In genomic region chr11:47987781-47988180, GRCh38 we compare ENCODE assay signal across 9 cellular contexts. TPM values are rescaled to one million over a fixed set of nuclear protein-coding genes. Genes with fewer than 3 reads are reported as not detected.
DNase-seq lines count a peak whose midpoint lies in the region; ATAC-seq and TF ChIP-seq lines count a peak whose summit lies in the region.
"Had no signal": no experiment of that assay in that cellular context is flagged by ENCODE, and none has a peak within 500 bp of the region (broad histone marks: within the 10 kb centered on the region; RNA-seq: fewer than 3 reads in every experiment).

No MANE protein-coding gene starts in this region.

- in situ Hi-C loops in SK-MEL-5 (cut with HindIII; ENCODE audit: low pct_unique_long_range_greater_than_20kb, low sequenced_read_pairs), result loop anchor here (25.0 kb wide), 1 partner anchor 125 kb away; no protein-coding TSS in a partner anchor

- H3K36me3 ChIP-seq in breast epithelium (no peaks in the 10 kb centered on the region), lower lobe of right lung (no peaks in the 10 kb centered on the region), WERI-Rb-1 (no peaks in the 10 kb centered on the region)

- CTCF ChIA-PET in MCF 10A (lab: Yijun Ruan, JAX), result no interaction called here

- TF ChIP-seq CTCF in breast epithelium (IDR thresholded peaks at IDR 0.05) (no peak), MCF 10A (IDR thresholded peaks at IDR 0.05; ENCODE audit: unreplicated experiment) (no peak), lower lobe of right lung (IDR thresholded peaks at IDR 0.05) (no peak), type B pancreatic cell (conservative IDR thresholded peaks at IDR 0.05) (no peak), WERI-Rb-1 (IDR thresholded peaks at IDR 0.05; ENCODE audit: low read depth, low read length) (no peak)

- intact Hi-C loops in breast epithelium (cut with DNase I; ENCODE audit: low total_unique reads) (no loop called here), MCF 10A (cut with micrococcal nuclease) (loop anchor here (10.0 kb wide), 1 partner anchor 57 kb away; no protein-coding TSS in a partner anchor), lower lobe of right lung (cut with DNase I) (no loop called here)

- H3K27me3 ChIP-seq in breast epithelium (no peaks in the 10 kb centered on the region), lower lobe of right lung (ENCODE audit: low read depth) (no peaks in the 10 kb centered on the region), WERI-Rb-1 (ENCODE audit: insufficient read depth, low read depth, severe bottlenecking) (no peaks in the 10 kb centered on the region)

- H3K27ac Mint-ChIP-seq in MCF 10A (ENCODE audit: low read depth, unreplicated experiment), result no peak overlapping the region
- peak overlapping the region; percentile 53 for H3K27ac Mint-ChIP-seq in type B pancreatic cell

- H3K4me3 ChIP-seq in breast epithelium (no peak overlapping the region), lower lobe of right lung (no peak overlapping the region), WERI-Rb-1 (ENCODE audit: low read depth, low read length) (no peak overlapping the region)

- peaks cover 6% of the 10 kb centered on the region for H3K36me3 Mint-ChIP-seq in MCF 10A (ENCODE audit: insufficient read depth, unreplicated experiment)
- H3K36me3 Mint-ChIP-seq in type B pancreatic cell, result no peaks in the 10 kb centered on the region

- ATAC-seq in lower lobe of right lung (no peak), GM18498 (IDR thresholded peaks at IDR 0.05; ENCODE audit: unreplicated experiment) (no peak), GM18505 (IDR thresholded peaks at IDR 0.05; ENCODE audit: unreplicated experiment) (no peak)

- H3K27me3 Mint-ChIP-seq in MCF 10A (ENCODE audit: insufficient read depth, unreplicated experiment) (no peaks in the 10 kb centered on the region), type B pancreatic cell (no peaks in the 10 kb centered on the region)

- POLR2A ChIA-PET in MCF 10A (lab: Yijun Ruan, JAX), result no interaction called here

- H3K4me1 Mint-ChIP-seq in MCF 10A (ENCODE audit: insufficient read depth, unreplicated experiment) (peaks cover 8% of the 10 kb centered on the region), type B pancreatic cell (ENCODE audit: unreplicated experiment) (peaks cover 44% of the 10 kb centered on the region)

- TF ChIP-seq POLR2A in breast epithelium (IDR thresholded peaks at IDR 0.05) (no peak), GM18505 (IDR thresholded peaks at IDR 0.05; ENCODE audit: borderline replicate concordance, extremely low read depth, insufficient read depth, insufficient read length) (no peak)

- no peaks in the 10 kb centered on the region for H3K9me3 ChIP-seq in breast epithelium
- H3K9me3 ChIP-seq in lower lobe of right lung, result no peaks in the 10 kb centered on the region
- no peaks in the 10 kb centered on the region for H3K9me3 ChIP-seq in WERI-Rb-1 (ENCODE audit: severe bottlenecking)

- DNase-seq in breast epithelium (ENCODE audit: low spot score in 2 of 2) (peak in 1 of 2 donors; percentile 33), MCF 10A (ENCODE audit: unreplicated experiment) (no peak), SK-MEL-5 (ENCODE audit: low read depth, low spot score) (peak; percentile 82), lower lobe of right lung (no peak), type B pancreatic cell (ENCODE audit: extremely low spot score, unreplicated experiment) (no peak), WERI-Rb-1 (no peak)

- H3K4me1 ChIP-seq in breast epithelium (no peaks in the 10 kb centered on the region), lower lobe of right lung (peaks cover 63% of the 10 kb centered on the region)

- BruUV-seq in MCF 10A (replicated peaks; lab: Mats Ljungman, UMichigan), result no TSS peak

- H3K9me3 Mint-ChIP-seq in MCF 10A (ENCODE audit: unreplicated experiment), result no peaks in the 10 kb centered on the region
- H3K9me3 Mint-ChIP-seq in type B pancreatic cell, result no peaks in the 10 kb centered on the region

- H3K4me3 Mint-ChIP-seq in MCF 10A (ENCODE audit: unreplicated experiment), result no peak overlapping the region
- no peak overlapping the region for H3K4me3 Mint-ChIP-seq in type B pancreatic cell

- peak overlapping the region; percentile 4 to 74 for H3K27ac ChIP-seq in breast epithelium
- H3K27ac ChIP-seq in lower lobe of right lung, result peak overlapping the region; percentile 54
- H3K27ac ChIP-seq in WERI-Rb-1, result no peak overlapping the region
- H3K27ac ChIP-seq: RWPE1 had no signal

RNA-seq across cellular contexts. Expression of gene PTPRJ, which starts 7.4 kb away (rescaled TPM):
- total RNA-seq in breast epithelium (10 to 100 TPM; 14.6 to 15.7 (median 14.7) TPM), MCF 10A (2022) (0.30 and 0.61 TPM in 2 replicates), lower lobe of right lung (40.0 TPM), type B pancreatic cell (ENCODE audit: low replicate concordance) (18.6 and 21.6 TPM in 2 replicates)
- 39.4 and 40.1 TPM in 2 replicates for total RNA-seq in SK-MEL-5 (2014; rRNA removed; shearing (Covaris generic))
- 39.0 and 54.7 TPM in 2 replicates for polyA plus RNA-seq in SK-MEL-5 (2015; cell fraction: cytosol; rRNA removed)
- polyA plus RNA-seq in SK-MEL-5 (2015; cell fraction: nucleus; rRNA removed), result 37.4 and 40.4 TPM in 2 replicates
